Comparison of ENCODE assay signal across 28 cellular contexts in genomic region chr22:27513021-27513420, GRCh38.
DNase-seq lines count a peak whose midpoint lies in the region; ATAC-seq, FAIRE-seq and TF ChIP-seq lines count a peak whose summit lies in the region.
"Had no signal": no experiment of that assay in that cellular context is flagged by ENCODE, and none has a peak within 500 bp of the region (broad histone marks: within the 10 kb centered on the region; RNA-seq: fewer than 3 reads in every experiment).

No MANE protein-coding gene starts in this region.

- H3K9me3 ChIP-seq in left ventricle myocardium inferior (replicated peaks) (peaks cover 17% of the 10 kb centered on the region), mammary epithelial cell (replicated peaks; ENCODE audit: insufficient read depth, low read length) (peaks cover 5% of the 10 kb centered on the region), keratinocyte (ENCODE audit: control insufficient read depth, low read depth, low read length) (no peaks in the 10 kb centered on the region), MG63 (no peaks in the 10 kb centered on the region)
- H3K9me3 ChIP-seq: BE2C, testis, vagina had no signal

- H3K27ac ChIP-seq in left ventricle myocardium inferior (replicated peaks) (peak overlapping the region; percentile 76), mammary epithelial cell (ENCODE audit: insufficient read depth, low read depth, low read length) (peak overlapping the region; percentile 81), keratinocyte (ENCODE audit: control insufficient read depth, insufficient read depth, low read length) (peak overlapping the region; percentile 93)
- H3K27ac ChIP-seq: brain microvascular endothelial cell, vagina had no signal

- H3K4me2 ChIP-seq in mammary epithelial cell (ENCODE audit: insufficient read depth, low read depth, low read length) (peak overlapping the region; percentile 70), keratinocyte (ENCODE audit: control insufficient read depth, extremely low read depth, insufficient read depth, low read depth, low read length) (peak overlapping the region; percentile 85)

- no peak for DNase-seq in left ventricle myocardium inferior
- no peak for DNase-seq in Right ventricle myocardium inferior (ENCODE audit: missing footprints)
- DNase-seq in mammary epithelial cell = no peak
- no peak for DNase-seq in keratinocyte (ENCODE audit: low read depth, low spot score)
- no peak for DNase-seq in activated CD4-positive, CD25-positive, alpha-beta regulatory T cell (lab: John Stamatoyannopoulos, UW)
- DNase-seq in MG63 = no peak
- no peak for DNase-seq in EL
- DNase-seq: activated CD4-positive, alpha-beta T cell treated with anti-CD3 and anti-CD28 coated beads, Interleukin-2, amount 50 U/mL, for 4 hours; activated naive CD4-positive, alpha-beta T cell; activated T-cell treated with anti-CD3 and anti-CD28 coated beads, Interleukin-2, amount 50 U/mL, for 72 hours; BE2C; effector memory CD8-positive, alpha-beta T cell; GOT3; Kasumi-1; kidney; NCI-H1694 treated with DMSO at 0.1 percent for 48 hours; NCI-H524 treated with DMSO at 0.1 percent for 48 hours; stimulated activated CD4-positive, alpha-beta T cell treated with anti-CD3 and anti-CD28 coated beads, Interleukin-15, amount 100 ng/mL, for 24 hours; stimulated activated naive B cell treated with anti-CD40 and anti-IgM and Interleukin-4, amounts not matched to agents 10 μg/mL and 1 μg/mL and 100 μg/mL, for 72 hours; SW 1271 had no signal

- WGBS in mammary epithelial cell (ENCODE audit: low coverage, missing lambda C conversion rate) = 50% methylated on average over 2 of the region's 2 CpGs

- H3K9ac ChIP-seq in mammary epithelial cell (ENCODE audit: insufficient read depth, low read length) (peak overlapping the region; percentile 48), keratinocyte (ENCODE audit: control insufficient read depth, extremely low read depth, insufficient read depth, low read length) (peak overlapping the region; percentile 77)

- CTCF ChIA-PET in mammary epithelial cell (lab: Charles Lee; ENCODE audit: low non-redundant PET) = no interaction called here

- H3K4me1 ChIP-seq in left ventricle myocardium inferior = peaks cover 18% of the 10 kb centered on the region
- H3K4me1 ChIP-seq in mammary epithelial cell (ENCODE audit: insufficient read depth, low read length) = peaks cover 22% of the 10 kb centered on the region
- peaks cover 34% of the 10 kb centered on the region for H3K4me1 ChIP-seq in keratinocyte (ENCODE audit: control insufficient read depth, extremely low read depth, insufficient read depth, low read length)
- H3K4me1 ChIP-seq: BE2C had no signal

- H3K36me3 ChIP-seq in left ventricle myocardium inferior = no peaks in the 10 kb centered on the region
- no peaks in the 10 kb centered on the region for H3K36me3 ChIP-seq in mammary epithelial cell (ENCODE audit: insufficient read depth, low read length)
- no peaks in the 10 kb centered on the region for H3K36me3 ChIP-seq in keratinocyte (ENCODE audit: control insufficient read depth in 2 of 2, extremely low read depth in 1 of 2, insufficient read depth in 2 of 2, low read length in 2 of 2)
- no peaks in the 10 kb centered on the region for H3K36me3 ChIP-seq in MG63
- H3K36me3 ChIP-seq: BE2C, brain microvascular endothelial cell, gastroesophageal sphincter, vagina had no signal

- in situ Hi-C loops in mammary epithelial cell (cut with MboI; ENCODE audit: low sequenced_read_pairs in 2 of 2) = no loop called here

- intact Hi-C loops in left ventricle myocardium inferior (cut with micrococcal nuclease) = no loop called here
- intact Hi-C loops in Right ventricle myocardium inferior (cut with DNase I) = loop anchor here (5.0 to 10.0 kb wide), 2 partner anchors 64 to 282 kb away; no protein-coding TSS in a partner anchor
- intact Hi-C loops in mammary epithelial cell (cut with micrococcal nuclease) = no loop called here

- H2AFZ ChIP-seq in mammary epithelial cell (ENCODE audit: low read depth, low read length) (peak overlapping the region; percentile 81), keratinocyte (ENCODE audit: control insufficient read depth, low read length) (no peak overlapping the region)

- H3K4me3 ChIP-seq in left ventricle myocardium inferior (no peak overlapping the region), mammary epithelial cell (replicated peaks in 1 of 3; ENCODE audit: insufficient read depth in 1 of 3, low read depth in 2 of 3, low read length in 3 of 3) (no peak overlapping the region), keratinocyte (ENCODE audit: control insufficient read depth in 2 of 3, extremely low read depth in 1 of 3, insufficient read depth in 2 of 3, low read depth in 1 of 3, low read length in 3 of 3) (peak overlapping the region in 2 of 3 experiments; percentile 52), MG63 (no peak overlapping the region)
- H3K4me3 ChIP-seq: gastroesophageal sphincter, lung, testis, vagina had no signal

- no peaks in the 10 kb centered on the region for H3K9me1 ChIP-seq in keratinocyte (ENCODE audit: control insufficient read depth, extremely low read depth, insufficient read depth, low read length)

- ATAC-seq in Right ventricle myocardium inferior (no peak), HG02588 (IDR thresholded peaks at IDR 0.05; ENCODE audit: unreplicated experiment) (no peak)
- ATAC-seq: activated T-cell treated with anti-CD3 and anti-CD28 coated beads, Interleukin-2, amount 50 U/mL, for 72 hours; effector memory CD8-positive, alpha-beta T cell; HepG2; stimulated activated naive B cell treated with anti-CD40 and anti-IgM and Interleukin-4, amounts not matched to agents 10 μg/mL and 1 μg/mL and 100 μg/mL, for 72 hours had no signal

- H3K27me3 ChIP-seq in left ventricle myocardium inferior (ENCODE audit: low read depth) (peaks cover 40% of the 10 kb centered on the region), mammary epithelial cell (ENCODE audit: insufficient read depth, low read length) (no peaks in the 10 kb centered on the region), keratinocyte (ENCODE audit: control insufficient read depth, extremely low read depth, insufficient read depth, low read length) (no peaks in the 10 kb centered on the region), MG63 (no peaks in the 10 kb centered on the region)
- H3K27me3 ChIP-seq: BE2C, brain microvascular endothelial cell, gastroesophageal sphincter, testis, vagina had no signal

- H4K20me1 ChIP-seq in mammary epithelial cell (ENCODE audit: insufficient read depth, low read length) = no peaks in the 10 kb centered on the region
- H4K20me1 ChIP-seq in keratinocyte (ENCODE audit: control insufficient read depth, extremely low read depth, insufficient read depth, low read length) = no peaks in the 10 kb centered on the region

- no peak for TF ChIP-seq CTCF in left ventricle myocardium inferior (IDR thresholded peaks at IDR 0.05; ENCODE audit: borderline replicate concordance)
- no peak for TF ChIP-seq CTCF in mammary epithelial cell (conservative IDR thresholded peaks at IDR 0.05 in 1 of 2, IDR thresholded peaks at IDR 0.05 in 1 of 2; ENCODE audit: extremely low read depth in 1 of 2, insufficient read depth in 1 of 2, low read depth in 1 of 2, low read length in 2 of 2)
- no peak for TF ChIP-seq CTCF in keratinocyte (optimal IDR thresholded peaks at IDR 0.05 in 1 of 3, IDR thresholded peaks at IDR 0.05 in 1 of 3, conservative IDR thresholded peaks at IDR 0.05 in 1 of 3; ENCODE audit: extremely low read depth in 1 of 3, insufficient read depth in 2 of 3, low read length in 3 of 3)

- peak; percentile 75 for FAIRE-seq in keratinocyte (lab: Jason Lieb, UNC)
- FAIRE-seq: colon, HepG2, kidney had no signal

- dilution Hi-C loops in mammary epithelial cell (cut with HindIII; ENCODE audit: low sequenced_read_pairs) = no loop called here
- dilution Hi-C loops in keratinocyte (cut with MboI; ENCODE audit: extremely low pct_ligation_motif_present, low sequenced_read_pairs) = no loop called here

- no peaks in the 10 kb centered on the region for H3K79me2 ChIP-seq in mammary epithelial cell (ENCODE audit: insufficient read depth, low read length)
- no peaks in the 10 kb centered on the region for H3K79me2 ChIP-seq in keratinocyte (ENCODE audit: control insufficient read depth, insufficient read depth, low read length)

- TSS peak; percentile 90 for BruUV-seq in mammary epithelial cell (replicated peaks; lab: Mats Ljungman, UMichigan)

Comparison
In these comparisons a context has a peak if more than half of its experiments do, and no peak if none do; other contexts are left out.
1. H3K4me3 ChIP-seq: peak in keratinocyte (2 of 3); none in left ventricle myocardium inferior (single experiment), mammary epithelial cell (0 of 3) and MG63 (single experiment).
2. Peak in every context shown above with its lines, with median percentiles within 50 percentile points of each other: H3K27ac ChIP-seq.